21 cellular contexts compared by ENCODE assay signal in genomic region chr3:107630779-107631178, GRCh38.
DNase-seq lines count a peak whose midpoint lies in the region; ATAC-seq and TF ChIP-seq lines count a peak whose summit lies in the region.
"Had no signal": no experiment of that assay in that cellular context is flagged by ENCODE, and none has a peak within 500 bp of the region (broad histone marks: within the 10 kb centered on the region; RNA-seq: fewer than 3 reads in every experiment).

No MANE protein-coding gene starts in this region.

- no peak overlapping the region for H3K4me3 ChIP-seq in HL-60 (replicated peaks; ENCODE audit: insufficient read depth, low read length)
- H3K4me3 ChIP-seq: gastrocnemius medialis, MG63, prostate gland, smooth muscle cell, upper lobe of left lung had no signal

- H3K27me3 ChIP-seq in HL-60 (ENCODE audit: insufficient read depth, poor library complexity, severe bottlenecking): no peaks in the 10 kb centered on the region
- H3K27me3 ChIP-seq: gastrocnemius medialis, MG63, upper lobe of left lung had no signal

- H3K9me3 Mint-ChIP-seq in T-helper 2 cell treated with Interferon-gamma antibody and Interleukin-4, amounts not matched to agents 5 μg/mL and 100 μg/mL, for 36 hours: no peaks in the 10 kb centered on the region
- no peaks in the 10 kb centered on the region for H3K9me3 Mint-ChIP-seq in naive B cell
- H3K9me3 Mint-ChIP-seq: activated T-helper 1 cell treated with anti-CD3 and anti-CD28 coated beads, Interleukin-12 subunit alpha, Interleukin-12 subunit beta, Interleukin-2, Interleukin-4 antibody, amounts not matched to agents 30 ng/mL and 10 ng/mL and 1 ng/mL, durations not matched to agents 14 hours and 24 hours and 36 hours; CD4-positive, CD25-positive, alpha-beta regulatory T cell had no signal

- peaks cover 35% of the 10 kb centered on the region for H3K4me1 Mint-ChIP-seq in T-helper 2 cell treated with Interferon-gamma antibody and Interleukin-4, amounts not matched to agents 5 μg/mL and 100 μg/mL, for 36 hours (ENCODE audit: low read depth)
- H3K4me1 Mint-ChIP-seq in naive B cell: peaks cover 35 to 49% (median 45%) of the 10 kb centered on the region in 3 donors

- intact Hi-C loops in posterior cingulate gyrus (cut with DNase I): no loop called here

- TF ChIP-seq CTCF in HL-60 (IDR thresholded peaks at IDR 0.05; ENCODE audit: insufficient read depth, low read length): no peak

- H3K4me3 Mint-ChIP-seq in T-helper 2 cell treated with Interferon-gamma antibody and Interleukin-4, amounts not matched to agents 5 μg/mL and 100 μg/mL, for 36 hours: no peak overlapping the region
- H3K4me3 Mint-ChIP-seq in naive B cell: no peak overlapping the region
- H3K4me3 Mint-ChIP-seq: activated T-helper 1 cell treated with anti-CD3 and anti-CD28 coated beads, Interleukin-12 subunit alpha, Interleukin-12 subunit beta, Interleukin-2, Interleukin-4 antibody, amounts not matched to agents 30 ng/mL and 10 ng/mL and 1 ng/mL, durations not matched to agents 14 hours and 24 hours and 36 hours; CD4-positive, CD25-positive, alpha-beta regulatory T cell had no signal

- no peaks in the 10 kb centered on the region for H3K36me3 Mint-ChIP-seq in T-helper 2 cell treated with Interferon-gamma antibody and Interleukin-4, amounts not matched to agents 5 μg/mL and 100 μg/mL, for 36 hours (ENCODE audit: low read depth)
- no peaks in the 10 kb centered on the region for H3K36me3 Mint-ChIP-seq in naive B cell

- no peak for DNase-seq in T-helper 2 cell treated with Interferon-gamma antibody and Interleukin-4, amounts not matched to agents 5 μg/mL and 100 μg/mL, for 36 hours (ENCODE audit: low spot score)
- DNase-seq in T-helper 2 cell (no peak), HL-60 (ENCODE audit: low read depth in 1 of 2, low spot score in 1 of 2) (peak; percentile 23 to 56), naive B cell (no peak), posterior cingulate gyrus (no peak), NCI-H2029 treated with DMSO at 0.1 percent for 48 hours (lab: John Stamatoyannopoulos, UW) (no peak)
- no peak for DNase-seq in activated CD4-positive, alpha-beta T cell treated with anti-CD3 and anti-CD28 coated beads, Interleukin-2, amount 50 U/mL, for 4 hours
- DNase-seq: activated CD4-positive, alpha-beta T cell treated with anti-CD3 and anti-CD28 coated beads for 4 hours; aorta; CD4-positive, CD25-positive, alpha-beta regulatory T cell; DMS53; gastrocnemius medialis; HCEC 1CT; MG63; NCI-H2107; NCI-H69; upper lobe of left lung had no signal

- H3K27ac Mint-ChIP-seq in T-helper 2 cell treated with Interferon-gamma antibody and Interleukin-4, amounts not matched to agents 5 μg/mL and 100 μg/mL, for 36 hours: peak overlapping the region; percentile 8
- peak overlapping the region in 4 of 6 donors; percentile 2 to 34 (median 30) for H3K27ac Mint-ChIP-seq in naive B cell
- H3K27ac Mint-ChIP-seq: activated T-helper 1 cell treated with anti-CD3 and anti-CD28 coated beads, Interleukin-12 subunit alpha, Interleukin-12 subunit beta, Interleukin-2, Interleukin-4 antibody, amounts not matched to agents 30 ng/mL and 10 ng/mL and 1 ng/mL, durations not matched to agents 14 hours and 24 hours and 36 hours; CD4-positive, CD25-positive, alpha-beta regulatory T cell had no signal

- ATAC-seq in SK-N-SH treated with all-trans-retinoic acid at 6 μM for 48 hours (peak; percentile 53; the same call in 2 of the 3 replicates), naive B cell (ENCODE audit: low read depth in 2 of 2) (no peak)
- ATAC-seq: gastrocnemius medialis had no signal

- no peak overlapping the region for H3K27ac ChIP-seq in HL-60 (replicated peaks)
- H3K27ac ChIP-seq: gastrocnemius medialis, prostate gland, upper lobe of left lung had no signal

- no peaks in the 10 kb centered on the region for H3K27me3 Mint-ChIP-seq in T-helper 2 cell treated with Interferon-gamma antibody and Interleukin-4, amounts not matched to agents 5 μg/mL and 100 μg/mL, for 36 hours (ENCODE audit: low read depth)
- H3K27me3 Mint-ChIP-seq in naive B cell: no peaks in the 10 kb centered on the region
- H3K27me3 Mint-ChIP-seq: CD4-positive, CD25-positive, alpha-beta regulatory T cell had no signal

TF ChIP-seq in SK-N-SH treated with all-trans-retinoic acid at 6 μM for 48 hours, 23 proteins besides CTCF, POLR2A, EP300 and RAD21:
- TF ChIP-seq GLIS3 (CRISPR knock-in tag; IDR thresholded peaks at IDR 0.05) (no peak), ZNF8 (CRISPR knock-in tag; IDR thresholded peaks at IDR 0.05) (no peak), BACH2 (CRISPR knock-in tag; IDR thresholded peaks at IDR 0.05; ENCODE audit: borderline replicate concordance) (no peak), PATZ1 (CRISPR knock-in tag; IDR thresholded peaks at IDR 0.05; ENCODE audit: borderline replicate concordance) (no peak), CSRNP3 (CRISPR knock-in tag; IDR thresholded peaks at IDR 0.05) (no peak), CSDC2 (CRISPR knock-in tag; IDR thresholded peaks at IDR 0.05) (no peak), OSR1 (CRISPR knock-in tag; IDR thresholded peaks at IDR 0.05) (no peak), POU6F1 (CRISPR knock-in tag; IDR thresholded peaks at IDR 0.05; ENCODE audit: borderline replicate concordance, low read depth) (no peak), ESRRG (CRISPR knock-in tag; IDR thresholded peaks at IDR 0.05) (no peak), CREB5 (CRISPR knock-in tag; IDR thresholded peaks at IDR 0.05; ENCODE audit: low read depth) (no peak), ZNF565 (CRISPR knock-in tag; conservative IDR thresholded peaks at IDR 0.05; ENCODE audit: low read depth) (no peak), RARB (CRISPR knock-in tag; IDR thresholded peaks at IDR 0.05) (no peak), ZNF70 (CRISPR knock-in tag; IDR thresholded peaks at IDR 0.05) (no peak), TOX (CRISPR knock-in tag; IDR thresholded peaks at IDR 0.05; ENCODE audit: borderline replicate concordance) (no peak), ZFP3 (CRISPR knock-in tag; IDR thresholded peaks at IDR 0.05) (no peak), ISL1 (CRISPR knock-in tag; IDR thresholded peaks at IDR 0.05) (no peak), PPARA (CRISPR knock-in tag; IDR thresholded peaks at IDR 0.05; ENCODE audit: borderline replicate concordance) (no peak), ZC3H10 (CRISPR knock-in tag; IDR thresholded peaks at IDR 0.05) (no peak), ZFP30 (CRISPR knock-in tag; IDR thresholded peaks at IDR 0.05) (no peak)

Comparison
In these comparisons a context has a peak if more than half of its experiments do, and no peak if none do; other contexts are left out.
1. DNase-seq: peak in HL-60 (2 of 2); none in T-helper 2 cell treated with Interferon-gamma antibody and Interleukin-4, amounts not matched to agents 5 μg/mL and 100 μg/mL, for 36 hours (single experiment), T-helper 2 cell (0 of 5), naive B cell (single experiment), posterior cingulate gyrus (0 of 10), NCI-H2029 treated with DMSO at 0.1 percent for 48 hours (single experiment) and activated CD4-positive, alpha-beta T cell treated with anti-CD3 and anti-CD28 coated beads, Interleukin-2, amount 50 U/mL, for 4 hours (0 of 2).